In the genomic region with DNA sequence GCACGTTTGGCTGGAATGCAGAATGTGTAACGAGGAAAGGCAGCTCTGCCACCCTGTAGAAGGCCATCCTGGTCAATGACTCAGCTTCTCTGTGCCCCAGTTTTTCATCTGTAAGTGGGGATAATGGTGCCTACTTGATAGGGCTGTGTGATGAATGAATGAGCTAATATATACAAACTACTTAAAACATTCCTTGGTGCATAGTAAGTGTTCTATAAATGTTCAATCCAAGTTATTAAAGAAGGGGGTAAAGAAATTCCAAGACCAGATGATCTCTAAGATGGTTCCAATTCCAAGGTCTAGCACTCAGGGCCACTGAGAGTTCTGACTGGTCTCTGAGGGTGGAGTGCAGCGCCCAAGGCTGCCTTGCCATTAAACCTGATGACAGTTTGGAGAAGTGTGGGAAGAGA, we compare ENCODE assay signal across 20 cellular contexts. TPM values are rescaled to one million over a fixed set of nuclear protein-coding genes. Genes with fewer than 3 reads are reported as not detected.
DNase-seq lines count a peak whose midpoint lies in the region; ATAC-seq and TF ChIP-seq lines count a peak whose summit lies in the region.
"Had no signal": no experiment of that assay in that cellular context is flagged by ENCODE, and none has a peak within 500 bp of the region (broad histone marks: within the 10 kb centered on the region; RNA-seq: fewer than 3 reads in every experiment).

No MANE protein-coding gene starts in this region.

- H3K36me3 ChIP-seq in BJ (ENCODE audit: control insufficient read depth, insufficient read depth, low read length) (no peaks in the 10 kb centered on the region), brain microvascular endothelial cell (replicated peaks) (no peaks in the 10 kb centered on the region), ovary (no peaks in the 10 kb centered on the region), mucosa of descending colon (ENCODE audit: low read depth) (no peaks in the 10 kb centered on the region)
- H3K36me3 ChIP-seq: breast epithelium, Peyer's patch, vagina had no signal

- no peak for TF ChIP-seq EP300 in ovary (IDR thresholded peaks at IDR 0.05)

- H3K4me3 ChIP-seq in BJ (ENCODE audit: low read depth, low read length), result no peak overlapping the region
- H3K4me3 ChIP-seq in brain microvascular endothelial cell (ENCODE audit: low read depth, low read length), result no peak overlapping the region
- peak overlapping the region; percentile 0 for H3K4me3 ChIP-seq in ovary
- no peak overlapping the region for H3K4me3 ChIP-seq in mucosa of descending colon
- H3K4me3 ChIP-seq: breast epithelium, Peyer's patch, vagina had no signal

- H3K27ac ChIP-seq in brain microvascular endothelial cell, result peak overlapping the region; percentile 24
- H3K27ac ChIP-seq in ovary, result no peak overlapping the region
- H3K27ac ChIP-seq: breast epithelium, Peyer's patch, vagina had no signal

- TF ChIP-seq CTCF in BJ (IDR thresholded peaks at IDR 0.05; ENCODE audit: insufficient read depth, low read depth, low read length), result no peak
- no peak for TF ChIP-seq CTCF in brain microvascular endothelial cell (IDR thresholded peaks at IDR 0.05; ENCODE audit: low read depth, low read length, missing control alignments)
- no peak for TF ChIP-seq CTCF in ovary (IDR thresholded peaks at IDR 0.05)
- TF ChIP-seq CTCF in mucosa of descending colon (IDR thresholded peaks at IDR 0.05), result no peak

- peak; percentile 88 for DNase-seq in BJ (ENCODE audit: low read depth)
- DNase-seq in HS-27A (ENCODE audit: low read depth), result peak; percentile 84
- DNase-seq in brain microvascular endothelial cell, result no peak
- no peak for DNase-seq in ovary
- DNase-seq in mucosa of descending colon, result no peak
- no peak for DNase-seq in SW 1271 (lab: John Stamatoyannopoulos, UW)
- DNase-seq in stimulated activated CD4-positive, alpha-beta T cell treated with anti-CD3 and anti-CD28 coated beads, Interleukin-4, amount 100 ng/mL, for 24 hours, result no peak
- DNase-seq: activated CD4-positive, alpha-beta T cell treated with anti-CD3 and anti-CD28 coated beads for 4 hours; activated effector memory CD4-positive, alpha-beta T cell treated with Interleukin-2 at 50 U/mL for 16 hours; activated naive CD8-positive, alpha-beta T cell treated with anti-CD3 and anti-CD28 coated beads, Interleukin-2, amount 50 U/mL, for 24 hours; dermis blood vessel endothelial cell; left cardiac atrium; NCI-H1694; NCI-H2227 treated with DMSO at 0.1 percent for 48 hours; nephron progenitor cell; Peyer's patch; stimulated activated CD4-positive, alpha-beta T cell treated with anti-CD3 and anti-CD28 coated beads, Interleukin-12 subunit alpha, Interleukin-12 subunit beta, amount 100 ng/mL, for 4 hours had no signal

- H3K4me1 ChIP-seq in ovary (ENCODE audit: insufficient read depth), result peaks cover 4% of the 10 kb centered on the region
- no peaks in the 10 kb centered on the region for H3K4me1 ChIP-seq in mucosa of descending colon (ENCODE audit: low read depth)
- H3K4me1 ChIP-seq: breast epithelium, Peyer's patch, vagina had no signal

- H3K27me3 ChIP-seq in BJ (ENCODE audit: control insufficient read depth, insufficient read depth, low read length) (no peaks in the 10 kb centered on the region), brain microvascular endothelial cell (replicated peaks) (no peaks in the 10 kb centered on the region), ovary (no peaks in the 10 kb centered on the region)
- H3K27me3 ChIP-seq: breast epithelium, Peyer's patch, vagina had no signal

- intact Hi-C loops in ovary (cut with DNase I), result no loop called here
- intact Hi-C loops in mucosa of descending colon (cut with DNase I, micrococcal nuclease), result no loop called here

- CTCF ChIA-PET in BJ (lab: Yijun Ruan, JAX), result interaction anchor here (0.6 to 1.6 kb wide), 4 partner anchors 43 to 314 kb away, joined by 3 to 5 read pairs (median 4); no protein-coding TSS in a partner anchor

- POLR2A ChIA-PET in BJ (lab: Charles Lee), result interaction anchor here (0.6 to 1.5 kb wide), 3 partner anchors 54 to 305 kb away, joined by 3 read pairs; a partner anchor contains a TSS

- TF ChIP-seq POLR2A in ovary (IDR thresholded peaks at IDR 0.05), result no peak

- 93 to 97% (median 95%) methylated on average over 3 of the region's 3 CpGs for WGBS in ovary, 3 donors

- in situ Hi-C loops in brain microvascular endothelial cell (cut with HindIII; ENCODE audit: low pct_ligation_motif_present, low sequenced_read_pairs), result no loop called here

- H3K9me3 ChIP-seq in ovary (no peaks in the 10 kb centered on the region), mucosa of descending colon (no peaks in the 10 kb centered on the region)
- H3K9me3 ChIP-seq: breast epithelium, Peyer's patch, vagina had no signal

- ATAC-seq in mucosa of descending colon (no peak), HG03280 (IDR thresholded peaks at IDR 0.05; ENCODE audit: unreplicated experiment) (no peak)
- ATAC-seq: activated naive CD8-positive, alpha-beta T cell treated with anti-CD3 and anti-CD28 coated beads, Interleukin-2, amount 50 U/mL, for 24 hours; left cardiac atrium had no signal

RNA-seq across cellular contexts. Expression of a gene that starts 54.2 kb away (rescaled TPM):
- polyA plus RNA-seq in BJ (2011; rRNA removed) (507 and 540 TPM in 2 replicates), ovary (10 to 100 TPM; 15.3 to 79.2 TPM)
- polyA minus RNA-seq in BJ (2011; rRNA and poly(A)+ RNA removed), result 530 and 627 TPM in 2 replicates
- total RNA-seq in ovary (10 to 100 TPM; 29.5 to 55.4 (median 33.3) TPM), mucosa of descending colon (10 to 100 TPM in 1 of 3 donors, 1 to 10 TPM in 2; 4.2 to 39.1 (median 8.5) TPM)

Comparison
In these comparisons a context has a peak if more than half of its experiments do, and no peak if none do; other contexts are left out.
1. DNase-seq: peak in BJ (single experiment) and HS-27A (single experiment); none in brain microvascular endothelial cell (single experiment), ovary (0 of 5), mucosa of descending colon (0 of 3), SW 1271 (0 of 2) and stimulated activated CD4-positive, alpha-beta T cell treated with anti-CD3 and anti-CD28 coated beads, Interleukin-4, amount 100 ng/mL, for 24 hours (single experiment).